8 cellular contexts compared by ENCODE assay signal in the genomic region with DNA sequence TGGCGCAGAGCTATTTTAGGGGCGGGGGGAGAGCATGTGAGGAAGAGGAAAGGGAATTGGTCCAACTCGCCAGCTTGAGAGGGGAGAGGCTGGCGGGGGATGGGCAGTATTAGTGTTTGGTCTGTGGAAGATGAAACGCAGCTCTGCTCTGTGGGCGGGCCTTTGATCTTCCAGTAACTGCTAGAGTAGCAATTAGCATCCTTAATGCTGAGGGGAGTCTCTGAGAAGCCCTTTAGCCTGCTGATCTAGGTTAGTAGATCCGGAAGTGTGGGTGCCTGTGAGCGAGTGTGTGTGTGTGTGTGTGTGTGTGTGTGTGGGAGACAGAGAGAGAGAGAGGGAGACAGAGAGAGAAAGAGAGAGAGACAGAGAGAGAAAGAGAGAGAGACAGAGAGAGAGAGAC.
DNase-seq lines count a peak whose midpoint lies in the region; ATAC-seq, FAIRE-seq and TF ChIP-seq lines count a peak whose summit lies in the region.

No MANE protein-coding gene starts in this region.

- FAIRE-seq in keratinocyte (lab: Jason Lieb, UNC): no peak

- H3K27me3 ChIP-seq in keratinocyte (ENCODE audit: control insufficient read depth, extremely low read depth, insufficient read depth, low read length): no peaks in the 10 kb centered on the region
- H3K27me3 ChIP-seq in prostate gland (replicated peaks; ENCODE audit: insufficient read depth): no peaks in the 10 kb centered on the region

- H3K4me1 Mint-ChIP-seq in activated naive CD8-positive, alpha-beta T cell treated with anti-CD3 and anti-CD28 coated beads, Interleukin-2, amount 50 U/mL, for 24 hours: peaks cover 65% of the 10 kb centered on the region

- H3K9ac ChIP-seq in keratinocyte (ENCODE audit: control insufficient read depth, extremely low read depth, insufficient read depth, low read length): no peak overlapping the region

- intact Hi-C loops in prostate gland (cut with DNase I): no loop called here

- no peak for TF ChIP-seq POLR2A in prostate gland (IDR thresholded peaks at IDR 0.05)

- H3K4me3 ChIP-seq in keratinocyte (ENCODE audit: control insufficient read depth in 2 of 3, extremely low read depth in 1 of 3, insufficient read depth in 2 of 3, low read depth in 1 of 3, low read length in 3 of 3) (no peak overlapping the region), prostate gland (no peak overlapping the region)

- H3K27me3 Mint-ChIP-seq in activated naive CD8-positive, alpha-beta T cell treated with anti-CD3 and anti-CD28 coated beads, Interleukin-2, amount 50 U/mL, for 24 hours: no peaks in the 10 kb centered on the region

- TF ChIP-seq CTCF in keratinocyte (optimal IDR thresholded peaks at IDR 0.05 in 1 of 3, IDR thresholded peaks at IDR 0.05 in 1 of 3, conservative IDR thresholded peaks at IDR 0.05 in 1 of 3; ENCODE audit: extremely low read depth in 1 of 3, insufficient read depth in 2 of 3, low read length in 3 of 3) (no peak), prostate gland (IDR thresholded peaks at IDR 0.05) (no peak)

- dilution Hi-C loops in keratinocyte (cut with MboI; ENCODE audit: extremely low pct_ligation_motif_present, low sequenced_read_pairs): no loop called here

- H3K27ac Mint-ChIP-seq in activated naive CD8-positive, alpha-beta T cell treated with anti-CD3 and anti-CD28 coated beads, Interleukin-2, amount 50 U/mL, for 24 hours: peak overlapping the region; percentile 89

- DNase-seq in activated naive CD8-positive, alpha-beta T cell treated with anti-CD3 and anti-CD28 coated beads, Interleukin-2, amount 50 U/mL, for 24 hours: peak; percentile 82
- DNase-seq in keratinocyte (ENCODE audit: low read depth, low spot score): no peak
- DNase-seq in stimulated activated CD4-positive, alpha-beta T cell treated with anti-CD3 and anti-CD28 coated beads, TNF-alpha, amount 100 ng/mL, for 24 hours (ENCODE audit: low read depth in 3 of 3): peak; percentile 58 to 79 (median 59)
- no peak for DNase-seq in prostate gland (ENCODE audit: low spot score)
- no peak for DNase-seq in cortex of kidney (lab: John Stamatoyannopoulos, UW)

- peak overlapping the region; percentile 14 for H2AFZ ChIP-seq in keratinocyte (ENCODE audit: control insufficient read depth, low read length)

- WGBS in prostate gland: 2% methylated on average over 8 of the region's 8 CpGs

- H3K4me2 ChIP-seq in keratinocyte (ENCODE audit: control insufficient read depth, extremely low read depth, insufficient read depth, low read depth, low read length): peak overlapping the region; percentile 67

- peaks cover 3% of the 10 kb centered on the region for H3K9me3 Mint-ChIP-seq in activated naive CD8-positive, alpha-beta T cell treated with anti-CD3 and anti-CD28 coated beads, Interleukin-2, amount 50 U/mL, for 24 hours

- H3K9me1 ChIP-seq in keratinocyte (ENCODE audit: control insufficient read depth, extremely low read depth, insufficient read depth, low read length): no peaks in the 10 kb centered on the region

- H3K4me1 ChIP-seq in keratinocyte (ENCODE audit: control insufficient read depth, extremely low read depth, insufficient read depth, low read length) (peaks cover 31% of the 10 kb centered on the region), prostate gland (replicated peaks) (no peaks in the 10 kb centered on the region)

- H3K36me3 ChIP-seq in keratinocyte (ENCODE audit: control insufficient read depth in 2 of 2, extremely low read depth in 1 of 2, insufficient read depth in 2 of 2, low read length in 2 of 2): no peaks in the 10 kb centered on the region
- H3K36me3 ChIP-seq in prostate gland: no peaks in the 10 kb centered on the region

- H3K9me3 ChIP-seq in keratinocyte (ENCODE audit: control insufficient read depth, low read depth, low read length): no peaks in the 10 kb centered on the region
- H3K9me3 ChIP-seq in prostate gland: no peaks in the 10 kb centered on the region

- ATAC-seq in HG02885 (IDR thresholded peaks at IDR 0.05; ENCODE audit: poor library complexity, unreplicated experiment) (peak; percentile 34), SK-N-SH treated with all-trans-retinoic acid at 6 μM for 48 hours (peak; percentile 45; the same call in 1 of the 3 replicates), GM19452 (IDR thresholded peaks at IDR 0.05; ENCODE audit: unreplicated experiment) (no peak)
- ATAC-seq in activated naive CD8-positive, alpha-beta T cell treated with anti-CD3 and anti-CD28 coated beads, Interleukin-2, amount 50 U/mL, for 24 hours: peak; percentile 76

- H3K27ac ChIP-seq in keratinocyte (ENCODE audit: control insufficient read depth, insufficient read depth, low read length): no peak overlapping the region
- H3K27ac ChIP-seq in prostate gland: no peak overlapping the region

- peaks cover 2% of the 10 kb centered on the region for H3K36me3 Mint-ChIP-seq in activated naive CD8-positive, alpha-beta T cell treated with anti-CD3 and anti-CD28 coated beads, Interleukin-2, amount 50 U/mL, for 24 hours (ENCODE audit: low read depth)

- H3K79me2 ChIP-seq in keratinocyte (ENCODE audit: control insufficient read depth, insufficient read depth, low read length): no peaks in the 10 kb centered on the region

- no peaks in the 10 kb centered on the region for H4K20me1 ChIP-seq in keratinocyte (ENCODE audit: control insufficient read depth, extremely low read depth, insufficient read depth, low read length)

- H3K4me3 Mint-ChIP-seq in activated naive CD8-positive, alpha-beta T cell treated with anti-CD3 and anti-CD28 coated beads, Interleukin-2, amount 50 U/mL, for 24 hours: peak overlapping the region; percentile 63

TF ChIP-seq in SK-N-SH treated with all-trans-retinoic acid at 6 μM for 48 hours, 23 proteins besides CTCF, POLR2A, EP300 and RAD21:
- TF ChIP-seq ZNF565 (CRISPR knock-in tag; conservative IDR thresholded peaks at IDR 0.05; ENCODE audit: low read depth) (no peak), TOX (CRISPR knock-in tag; IDR thresholded peaks at IDR 0.05; ENCODE audit: borderline replicate concordance) (no peak), ZNF8 (CRISPR knock-in tag; IDR thresholded peaks at IDR 0.05) (no peak), ZC3H10 (CRISPR knock-in tag; IDR thresholded peaks at IDR 0.05) (no peak), ZFP30 (CRISPR knock-in tag; IDR thresholded peaks at IDR 0.05) (no peak), SNAI2 (CRISPR knock-in tag; IDR thresholded peaks at IDR 0.05) (no peak), GLIS3 (CRISPR knock-in tag; IDR thresholded peaks at IDR 0.05) (no peak)
- TF ChIP-seq, protein P1, sequence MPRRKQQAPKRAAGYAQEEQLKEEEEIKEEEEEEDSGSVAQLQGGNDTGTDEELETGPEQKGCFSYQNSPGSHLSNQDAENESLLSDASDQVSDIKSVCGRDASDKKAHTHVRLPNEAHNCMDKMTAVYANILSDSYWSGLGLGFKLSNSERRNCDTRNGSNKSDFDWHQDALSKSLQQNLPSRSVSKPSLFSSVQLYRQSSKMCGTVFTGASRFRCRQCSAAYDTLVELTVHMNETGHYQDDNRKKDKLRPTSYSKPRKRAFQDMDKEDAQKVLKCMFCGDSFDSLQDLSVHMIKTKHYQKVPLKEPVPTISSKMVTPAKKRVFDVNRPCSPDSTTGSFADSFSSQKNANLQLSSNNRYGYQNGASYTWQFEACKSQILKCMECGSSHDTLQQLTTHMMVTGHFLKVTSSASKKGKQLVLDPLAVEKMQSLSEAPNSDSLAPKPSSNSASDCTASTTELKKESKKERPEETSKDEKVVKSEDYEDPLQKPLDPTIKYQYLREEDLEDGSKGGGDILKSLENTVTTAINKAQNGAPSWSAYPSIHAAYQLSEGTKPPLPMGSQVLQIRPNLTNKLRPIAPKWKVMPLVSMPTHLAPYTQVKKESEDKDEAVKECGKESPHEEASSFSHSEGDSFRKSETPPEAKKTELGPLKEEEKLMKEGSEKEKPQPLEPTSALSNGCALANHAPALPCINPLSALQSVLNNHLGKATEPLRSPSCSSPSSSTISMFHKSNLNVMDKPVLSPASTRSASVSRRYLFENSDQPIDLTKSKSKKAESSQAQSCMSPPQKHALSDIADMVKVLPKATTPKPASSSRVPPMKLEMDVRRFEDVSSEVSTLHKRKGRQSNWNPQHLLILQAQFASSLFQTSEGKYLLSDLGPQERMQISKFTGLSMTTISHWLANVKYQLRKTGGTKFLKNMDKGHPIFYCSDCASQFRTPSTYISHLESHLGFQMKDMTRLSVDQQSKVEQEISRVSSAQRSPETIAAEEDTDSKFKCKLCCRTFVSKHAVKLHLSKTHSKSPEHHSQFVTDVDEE (CRISPR knock-in tag; IDR thresholded peaks at IDR 0.05): no peak

Comparison
In these comparisons a context has a peak if more than half of its experiments do, and no peak if none do; other contexts are left out.
1. DNase-seq: peak in activated naive CD8-positive, alpha-beta T cell treated with anti-CD3 and anti-CD28 coated beads, Interleukin-2, amount 50 U/mL, for 24 hours (single experiment) and stimulated activated CD4-positive, alpha-beta T cell treated with anti-CD3 and anti-CD28 coated beads, TNF-alpha, amount 100 ng/mL, for 24 hours (3 of 3); none in keratinocyte (single experiment), prostate gland (single experiment) and cortex of kidney (single experiment).